10 cellular contexts compared by ENCODE assay signal in genomic region chr1:1434812-1435093, GRCh38. TPM values are rescaled to one million over a fixed set of nuclear protein-coding genes. Genes with fewer than 3 reads are reported as not detected.
DNase-seq lines count a peak whose midpoint lies in the region; FAIRE-seq and TF ChIP-seq lines count a peak whose summit lies in the region.
"Had no signal": no experiment of that assay in that cellular context is flagged by ENCODE, and none has a peak within 500 bp of the region (broad histone marks: within the 10 kb centered on the region; RNA-seq: fewer than 3 reads in every experiment).

No MANE protein-coding gene starts in this region.

- H3K9ac ChIP-seq in skeletal muscle satellite cell (ENCODE audit: low read depth, low read length), result no peak overlapping the region
- H3K9ac ChIP-seq: KMS-11 had no signal

- DNase-seq in GM12892 (ENCODE audit: insufficient read length), result peak; percentile 28
- DNase-seq in WERI-Rb-1, result no peak
- no peak for DNase-seq in hepatocyte (ENCODE audit: low spot score)
- DNase-seq in A172 (ENCODE audit: low spot score), result no peak
- DNase-seq in DMS79 (lab: John Stamatoyannopoulos, UW), result no peak
- no peak for DNase-seq in cerebellar nuclear complex (lab: John Stamatoyannopoulos, UW)
- DNase-seq in SKM-1 (lab: John Stamatoyannopoulos, UW; ENCODE audit: unreplicated experiment), result no peak
- DNase-seq: GOT3 had no signal

- peaks cover 18% of the 10 kb centered on the region for H3K79me2 ChIP-seq in hepatocyte

- H3K36me3 ChIP-seq in WERI-Rb-1, result no peaks in the 10 kb centered on the region; the same call in 1 of the 2 replicates
- H3K36me3 ChIP-seq in hepatocyte (replicated peaks; ENCODE audit: insufficient read depth, low read depth), result no peaks in the 10 kb centered on the region
- no peaks in the 10 kb centered on the region for H3K36me3 ChIP-seq in skeletal muscle satellite cell (ENCODE audit: insufficient read depth, low read length)

- no peak for TF ChIP-seq CTCF in WERI-Rb-1 (IDR thresholded peaks at IDR 0.05; ENCODE audit: low read depth, low read length)
- no peak for TF ChIP-seq CTCF in hepatocyte (IDR thresholded peaks at IDR 0.05; ENCODE audit: poor library complexity)

- FAIRE-seq in GM12892 (lab: Jason Lieb, UNC), result no peak

- H3K4me2 ChIP-seq in hepatocyte (peak overlapping the region; percentile 96), skeletal muscle satellite cell (ENCODE audit: low read length) (peak overlapping the region; percentile 84)
- H3K4me2 ChIP-seq: KMS-11 had no signal

- H3K9me2 ChIP-seq in hepatocyte (replicated peaks; ENCODE audit: insufficient read depth), result no peaks in the 10 kb centered on the region

- no peaks in the 10 kb centered on the region for H3K9me3 ChIP-seq in WERI-Rb-1 (ENCODE audit: severe bottlenecking)
- no peaks in the 10 kb centered on the region for H3K9me3 ChIP-seq in hepatocyte (ENCODE audit: low read depth)
- H3K9me3 ChIP-seq in skeletal muscle satellite cell (replicated peaks; ENCODE audit: low read length), result no peaks in the 10 kb centered on the region

- H3K27ac ChIP-seq in WERI-Rb-1, result peak overlapping the region; percentile 49; the same call in 1 of the 2 replicates
- peak overlapping the region; percentile 96 for H3K27ac ChIP-seq in hepatocyte
- H3K27ac ChIP-seq: KMS-11 had no signal

- H3K4me1 ChIP-seq in hepatocyte (ENCODE audit: insufficient read depth) (peaks cover 75% of the 10 kb centered on the region), skeletal muscle satellite cell (ENCODE audit: control insufficient read depth, insufficient read depth, low read length) (peaks cover 50% of the 10 kb centered on the region)

- TF ChIP-seq POLR2A in GM12892 (IDR thresholded peaks at IDR 0.05; ENCODE audit: low read depth, low read length), result no peak

- no peak overlapping the region; the same call in 1 of the 2 replicates for H3K4me3 ChIP-seq in WERI-Rb-1 (ENCODE audit: low read depth, low read length)
- H3K4me3 ChIP-seq in hepatocyte, result no peak overlapping the region
- no peak overlapping the region for H3K4me3 ChIP-seq in skeletal muscle satellite cell (ENCODE audit: low read length)

- no peaks in the 10 kb centered on the region for H3K27me3 ChIP-seq in WERI-Rb-1 (ENCODE audit: insufficient read depth, low read depth, severe bottlenecking)
- no peaks in the 10 kb centered on the region for H3K27me3 ChIP-seq in hepatocyte
- peaks cover 21% of the 10 kb centered on the region for H3K27me3 ChIP-seq in skeletal muscle satellite cell (ENCODE audit: control insufficient read depth, insufficient read depth, low read length)

- 82% methylated on average over 3 of the region's 3 CpGs for WGBS in hepatocyte (ENCODE audit: low lambda C conversion rate, missing lambda C conversion rate)

- no peaks in the 10 kb centered on the region for H4K20me1 ChIP-seq in hepatocyte (ENCODE audit: insufficient read depth, poor library complexity, severe bottlenecking)

- peak overlapping the region; percentile 26 for H2AFZ ChIP-seq in hepatocyte

RNA-seq across cellular contexts. Expression of gene VWA1, which starts 0.7 kb away (rescaled TPM):
- 0.47 TPM for polyA plus RNA-seq in GM12892 (2012; ENCODE audit: missing spikeins)
- 37.7 and 38.1 TPM in 2 replicates for total RNA-seq in hepatocyte
- 114 and 131 TPM in 2 replicates for polyA plus RNA-seq in hepatocyte
- 1.5 and 2.4 TPM in 2 replicates for total RNA-seq in skeletal muscle satellite cell (2012; rRNA removed)
- 0.91 and 2.0 TPM in 2 replicates for total RNA-seq in A172 (2014; rRNA removed; shearing (Covaris generic))

RNA-seq across cellular contexts. Expression of gene ANKRD65, which starts 13.7 kb away (rescaled TPM):
- 0.47 TPM for polyA plus RNA-seq in GM12892 (2012; ENCODE audit: missing spikeins)
- total RNA-seq in hepatocyte, result 2.1 and 6.5 TPM in 2 replicates
- polyA plus RNA-seq in hepatocyte, result 5.5 and 7.3 TPM in 2 replicates
- total RNA-seq in skeletal muscle satellite cell (2012; rRNA removed), result under 0.01 TPM in 2 replicates
- total RNA-seq in A172 (2014; rRNA removed; shearing (Covaris generic)), result 0.12 TPM in 1 of 2 replicates, not detected in the other

RNA-seq across cellular contexts. Expression of gene ATAD3C, which starts 14.7 kb away (rescaled TPM):
- polyA plus RNA-seq in GM12892 (2012; ENCODE audit: missing spikeins), result 1.7 TPM
- 0.10 TPM in 1 of 2 replicates, not detected in the other for total RNA-seq in hepatocyte
- polyA plus RNA-seq in hepatocyte, result 0.99 and 1.2 TPM in 2 replicates
- not detected in 2 replicates for total RNA-seq in skeletal muscle satellite cell (2012; rRNA removed)
- not detected in 2 replicates for total RNA-seq in A172 (2014; rRNA removed; shearing (Covaris generic))

RNA-seq across cellular contexts. Expression of gene MRPL20, which starts 27.7 kb away (rescaled TPM):
- 172 TPM for polyA plus RNA-seq in GM12892 (2012; ENCODE audit: missing spikeins)
- 107 and 115 TPM in 2 replicates for total RNA-seq in hepatocyte
- polyA plus RNA-seq in hepatocyte, result 176 and 193 TPM in 2 replicates
- total RNA-seq in skeletal muscle satellite cell (2012; rRNA removed), result 122 and 141 TPM in 2 replicates
- total RNA-seq in A172 (2014; rRNA removed; shearing (Covaris generic)), result 117 and 151 TPM in 2 replicates

RNA-seq across cellular contexts. Expression of gene CCNL2, which starts 35.6 kb away (rescaled TPM):
- polyA plus RNA-seq in GM12892 (2012; ENCODE audit: missing spikeins), result 60.5 TPM
- total RNA-seq in hepatocyte, result 151 and 166 TPM in 2 replicates
- 284 and 364 TPM in 2 replicates for polyA plus RNA-seq in hepatocyte
- total RNA-seq in skeletal muscle satellite cell (2012; rRNA removed), result 88.7 and 93.3 TPM in 2 replicates
- total RNA-seq in A172 (2014; rRNA removed; shearing (Covaris generic)), result 35.6 and 43.2 TPM in 2 replicates

Comparison
In these comparisons a context has a peak if more than half of its experiments do, and no peak if none do; other contexts are left out.
1. RNA of gene VWA1, which starts 0.7 kb away (total RNA-seq): 37.7 to 38.1 TPM in hepatocyte; 0.91 to 2.0 TPM in A172; every median in the first group is over 10 times any median in the second.